ENCODE assay signal across 8 cellular contexts in genomic region chr11:12827369-12827768, GRCh38.
DNase-seq lines count a peak whose midpoint lies in the region; ATAC-seq and TF ChIP-seq lines count a peak whose summit lies in the region.

No MANE protein-coding gene starts in this region.

- H3K4me1 ChIP-seq in HUES6 (ENCODE audit: control insufficient read depth, insufficient read depth, low read length) (peaks cover 68% of the 10 kb centered on the region), stomach smooth muscle (ENCODE audit: control insufficient read depth, insufficient read depth, low read length) (peaks cover 33% of the 10 kb centered on the region)

- H3K4me3 ChIP-seq in HUES6 (ENCODE audit: low read depth, low read length) (peak overlapping the region; percentile 78), astrocyte of the spinal cord (ENCODE audit: low read depth, low read length) (peak overlapping the region; percentile 41), stomach smooth muscle (ENCODE audit: low read length in 2 of 2) (peak overlapping the region; percentile 3 to 69)

- CTCF ChIA-PET in activated CD8-positive, alpha-beta T cell treated with anti-CD3 and anti-CD28 coated beads, Interleukin-2, amount 10 ng/mL, durations not matched to agents 7 days and 5 days (lab: Charles Lee): interaction anchor here (1.4 kb wide), 1 partner anchor 496 kb away, joined by 7 read pairs; no protein-coding TSS in a partner anchor

- peaks cover 5% of the 10 kb centered on the region for H3K4me1 Mint-ChIP-seq in activated CD8-positive, alpha-beta T cell treated with anti-CD3 and anti-CD28 coated beads, Interleukin-2, amount 10 ng/mL, durations not matched to agents 7 days and 5 days (ENCODE audit: low read depth)

- H3K27me3 Mint-ChIP-seq in activated CD8-positive, alpha-beta T cell treated with anti-CD3 and anti-CD28 coated beads, Interleukin-2, amount 10 ng/mL, durations not matched to agents 7 days and 5 days (ENCODE audit: low read depth): peaks cover 66% of the 10 kb centered on the region

- no peak overlapping the region for H3K4me3 Mint-ChIP-seq in activated CD8-positive, alpha-beta T cell treated with anti-CD3 and anti-CD28 coated beads, Interleukin-2, amount 10 ng/mL, durations not matched to agents 7 days and 5 days

- no peak for DNase-seq in astrocyte of the spinal cord (ENCODE audit: low read depth, low spot score)
- no peak for DNase-seq in ecto neural progenitor cell (ENCODE audit: low spot score)
- no peak for DNase-seq in activated CD8-positive, alpha-beta T cell treated with anti-CD3 and anti-CD28 coated beads, Interleukin-2, amount 10 ng/mL, durations not matched to agents 7 days and 5 days

- H3K27ac ChIP-seq in HUES6 (ENCODE audit: low read depth, low read length) (no peak overlapping the region), layer of hippocampus (ENCODE audit: low read depth, low read length) (peak overlapping the region; percentile 72), stomach smooth muscle (ENCODE audit: low read length) (peak overlapping the region; percentile 37)

- H3K9ac ChIP-seq in HUES6 (ENCODE audit: low read length) (no peak overlapping the region), stomach smooth muscle (ENCODE audit: low read length in 2 of 2) (no peak overlapping the region)

- H3K36me3 ChIP-seq in HUES6 (ENCODE audit: control insufficient read depth, insufficient read depth, low read length): no peaks in the 10 kb centered on the region
- no peaks in the 10 kb centered on the region for H3K36me3 ChIP-seq in stomach smooth muscle (ENCODE audit: control insufficient read depth in 2 of 2, insufficient read depth in 2 of 2, low read length in 2 of 2)

- ATAC-seq in HG02798 (IDR thresholded peaks at IDR 0.05; ENCODE audit: poor library complexity, unreplicated experiment): no peak
- no peak for ATAC-seq in activated CD8-positive, alpha-beta T cell treated with anti-CD3 and anti-CD28 coated beads, Interleukin-2, amount 10 ng/mL, durations not matched to agents 7 days and 5 days
- no peak for ATAC-seq in GM18868 (IDR thresholded peaks at IDR 0.05; ENCODE audit: unreplicated experiment)

- H3K27ac Mint-ChIP-seq in activated CD8-positive, alpha-beta T cell treated with anti-CD3 and anti-CD28 coated beads, Interleukin-2, amount 10 ng/mL, durations not matched to agents 7 days and 5 days: no peak overlapping the region

- no peak for TF ChIP-seq CTCF in astrocyte of the spinal cord (IDR thresholded peaks at IDR 0.05; ENCODE audit: low read depth, low read length)

- H3K9me3 ChIP-seq in HUES6 (ENCODE audit: control insufficient read depth, insufficient read depth, low read depth, low read length) (no peaks in the 10 kb centered on the region), stomach smooth muscle (ENCODE audit: control insufficient read depth in 2 of 2, low read length in 2 of 2) (no peaks in the 10 kb centered on the region)

- no peaks in the 10 kb centered on the region for H3K9me3 Mint-ChIP-seq in activated CD8-positive, alpha-beta T cell treated with anti-CD3 and anti-CD28 coated beads, Interleukin-2, amount 10 ng/mL, durations not matched to agents 7 days and 5 days (ENCODE audit: insufficient read depth)

- in situ Hi-C loops in astrocyte of the spinal cord (cut with HindIII; ENCODE audit: low sequenced_read_pairs): loop anchor here (25.0 kb wide), 1 partner anchor 140 kb away; no protein-coding TSS in a partner anchor

- POLR2A ChIA-PET in activated CD8-positive, alpha-beta T cell treated with anti-CD3 and anti-CD28 coated beads, Interleukin-2, amount 10 ng/mL, durations not matched to agents 7 days and 5 days (lab: Charles Lee): no interaction called here

- H3K27me3 ChIP-seq in HUES6 (ENCODE audit: control insufficient read depth, insufficient read depth, low read length): no peaks in the 10 kb centered on the region
- H3K27me3 ChIP-seq in layer of hippocampus (ENCODE audit: control insufficient read depth, insufficient read depth, low read length): no peaks in the 10 kb centered on the region
- no peaks in the 10 kb centered on the region for H3K27me3 ChIP-seq in stomach smooth muscle (ENCODE audit: control insufficient read depth in 1 of 2, insufficient read depth in 2 of 2, low read length in 2 of 2)

- no peaks in the 10 kb centered on the region for H3K36me3 Mint-ChIP-seq in activated CD8-positive, alpha-beta T cell treated with anti-CD3 and anti-CD28 coated beads, Interleukin-2, amount 10 ng/mL, durations not matched to agents 7 days and 5 days (ENCODE audit: low read depth)
